1 cellular context compared by ENCODE assay signal in genomic region chr6:79600313-79601019, GRCh38.
TF ChIP-seq lines count a peak whose summit lies in the region.

No MANE protein-coding gene starts in this region.

TF ChIP-seq in K562, 482 proteins besides CTCF, POLR2A, EP300 and RAD21:
- TF ChIP-seq TAF1 (IDR thresholded peaks at IDR 0.05; ENCODE audit: control insufficient read depth, extremely low read depth, insufficient read depth, low read length, severe bottlenecking): no peak
- TF ChIP-seq COPS2 (conservative IDR thresholded peaks at IDR 0.05): no peak
- TF ChIP-seq, protein P1, sequence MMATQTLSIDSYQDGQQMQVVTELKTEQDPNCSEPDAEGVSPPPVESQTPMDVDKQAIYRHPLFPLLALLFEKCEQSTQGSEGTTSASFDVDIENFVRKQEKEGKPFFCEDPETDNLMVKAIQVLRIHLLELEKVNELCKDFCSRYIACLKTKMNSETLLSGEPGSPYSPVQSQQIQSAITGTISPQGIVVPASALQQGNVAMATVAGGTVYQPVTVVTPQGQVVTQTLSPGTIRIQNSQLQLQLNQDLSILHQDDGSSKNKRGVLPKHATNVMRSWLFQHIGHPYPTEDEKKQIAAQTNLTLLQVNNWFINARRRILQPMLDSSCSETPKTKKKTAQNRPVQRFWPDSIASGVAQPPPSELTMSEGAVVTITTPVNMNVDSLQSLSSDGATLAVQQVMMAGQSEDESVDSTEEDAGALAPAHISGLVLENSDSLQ (IDR thresholded peaks at IDR 0.05): 0 out of 2 replicates have a peak, but pooled peaks have one; percentile 5
- TF ChIP-seq ZNF24 (IDR thresholded peaks at IDR 0.05): no peak
- TF ChIP-seq CGGBP1 (CRISPR knock-in tag; IDR thresholded peaks at IDR 0.05): no peak
- TF ChIP-seq, protein P2, sequence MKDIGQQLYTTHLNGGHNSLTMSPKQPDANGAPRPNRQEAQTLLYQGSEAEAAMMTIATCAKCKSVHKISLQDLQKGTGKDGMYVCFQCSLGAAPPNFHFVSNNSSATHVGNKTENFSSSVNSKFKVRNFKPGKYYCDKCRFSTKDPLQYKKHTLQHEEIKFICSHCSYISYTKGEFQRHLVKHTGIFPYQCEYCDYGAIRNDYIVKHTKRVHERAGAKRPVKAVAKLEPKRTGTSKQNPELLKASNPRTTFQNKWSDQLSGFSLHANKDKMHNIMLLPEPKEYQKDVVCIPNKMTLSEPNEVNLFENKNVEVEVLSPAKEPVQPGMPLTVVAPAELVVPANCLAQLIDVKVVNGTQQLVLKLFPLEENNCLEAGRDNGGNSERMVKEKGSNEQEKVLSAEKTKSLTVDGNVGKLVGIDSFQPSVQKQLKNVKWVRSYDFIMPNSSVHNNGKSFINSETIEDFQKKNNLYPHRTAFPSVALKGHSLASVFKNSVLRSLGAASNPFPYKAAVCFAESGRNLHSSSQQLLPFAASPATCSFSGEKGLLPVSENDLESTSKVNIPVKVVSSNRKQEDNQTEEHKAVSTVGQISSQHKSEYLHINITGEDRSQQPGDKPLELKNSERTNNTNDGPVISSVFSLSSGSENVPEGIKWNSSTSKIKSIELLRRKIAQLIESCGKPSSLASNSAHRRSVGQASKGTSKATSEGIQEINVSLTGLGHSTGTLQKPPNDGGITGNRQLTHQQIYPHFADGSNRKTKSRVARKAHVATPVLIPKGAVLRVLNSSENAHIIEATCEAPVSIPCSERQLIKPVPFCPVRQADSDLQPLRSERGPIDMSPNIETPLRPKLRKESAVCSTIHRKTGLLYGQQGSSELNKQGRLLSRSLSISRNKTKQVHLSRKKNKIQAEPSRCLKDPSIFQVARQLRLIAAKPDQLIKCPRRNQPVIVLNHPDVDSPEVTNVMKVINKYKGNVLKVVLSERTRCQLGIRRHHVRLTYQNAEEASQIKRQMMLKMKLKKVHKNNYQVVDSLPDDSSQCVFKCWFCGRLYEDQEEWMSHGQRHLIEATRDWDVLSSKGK (CRISPR knock-in tag; IDR thresholded peaks at IDR 0.05): no peak
TF ChIP-seq in K562: peak in this region for 1.
